8 cellular contexts compared by ENCODE assay signal in genomic region chr22:20319041-20319744, GRCh38. TPM values are rescaled to one million over a fixed set of nuclear protein-coding genes. Genes with fewer than 3 reads are reported as not detected.
DNase-seq lines count a peak whose midpoint lies in the region; ATAC-seq and TF ChIP-seq lines count a peak whose summit lies in the region.

No MANE protein-coding gene starts in this region.

- intact Hi-C loops in esophagus squamous epithelium (cut with DNase I), result no loop called here
- intact Hi-C loops in natural killer cell (cut with micrococcal nuclease), result no loop called here

- H3K9me3 ChIP-seq in esophagus squamous epithelium, result no peaks in the 10 kb centered on the region

- H3K27ac Mint-ChIP-seq in T-helper 1 cell treated with Interleukin-12 subunit alpha and Interleukin-12 subunit beta and Interleukin-4 antibody, amounts not matched to agents 30 μg/mL and 1 μg/mL, for 36 hours, result peak overlapping the region; percentile 77
- H3K27ac Mint-ChIP-seq in natural killer cell, result peak overlapping the region; percentile 72 to 87

- peak overlapping the region; percentile 84 to 97 (median 89) for H3K4me3 ChIP-seq in esophagus squamous epithelium

- peaks cover 15 to 51% (median 27%) of the 10 kb centered on the region in 3 donors for H3K4me1 ChIP-seq in esophagus squamous epithelium

- DNase-seq in NCI-H748 (lab: John Stamatoyannopoulos, UW; ENCODE audit: unreplicated experiment), result peak; percentile 4
- no peak for DNase-seq in NCI-H748 treated with DMSO at 0.1 percent for 48 hours (lab: John Stamatoyannopoulos, UW)
- DNase-seq in esophagus squamous epithelium (lab: John Stamatoyannopoulos, UW), result no peak
- DNase-seq in natural killer cell, result no peak
- DNase-seq in SHP77 (lab: John Stamatoyannopoulos, UW), result no peak

- no peaks in the 10 kb centered on the region for H3K9me3 Mint-ChIP-seq in T-helper 1 cell treated with Interleukin-12 subunit alpha and Interleukin-12 subunit beta and Interleukin-4 antibody, amounts not matched to agents 30 μg/mL and 1 μg/mL, for 36 hours
- H3K9me3 Mint-ChIP-seq in natural killer cell, result no peaks in the 10 kb centered on the region

- TF ChIP-seq CTCF in esophagus squamous epithelium (IDR thresholded peaks at IDR 0.05) (no peak), natural killer cell (IDR thresholded peaks at IDR 0.05) (no peak)

- no peak for TF ChIP-seq POLR2A in esophagus squamous epithelium (IDR thresholded peaks at IDR 0.05)

- 6 to 7% methylated on average over 15 to 17 of the region's 32 CpGs for whole genome bisulfite sequencing in esophagus squamous epithelium, 2 donors

- no peaks in the 10 kb centered on the region for H3K36me3 Mint-ChIP-seq in T-helper 1 cell treated with Interleukin-12 subunit alpha and Interleukin-12 subunit beta and Interleukin-4 antibody, amounts not matched to agents 30 μg/mL and 1 μg/mL, for 36 hours (ENCODE audit: low read depth)
- H3K36me3 Mint-ChIP-seq in natural killer cell, result no peaks in the 10 kb centered on the region

- peaks cover 0 to 14% (median 3%) of the 10 kb centered on the region in 3 donors for H3K36me3 ChIP-seq in esophagus squamous epithelium

- H3K27ac ChIP-seq in esophagus squamous epithelium, result peak overlapping the region; percentile 90 to 94 (median 90)

- H3K27me3 ChIP-seq in esophagus squamous epithelium, result no peaks in the 10 kb centered on the region

- peak overlapping the region; percentile 93 for H3K4me3 Mint-ChIP-seq in T-helper 1 cell treated with Interleukin-12 subunit alpha and Interleukin-12 subunit beta and Interleukin-4 antibody, amounts not matched to agents 30 μg/mL and 1 μg/mL, for 36 hours
- H3K4me3 Mint-ChIP-seq in natural killer cell, result peak overlapping the region; percentile 93

- peak; percentile 18 for ATAC-seq in HG02885 (IDR thresholded peaks at IDR 0.05; ENCODE audit: poor library complexity, unreplicated experiment)
- peak in 1 of 3 donors; percentile 8 for ATAC-seq in natural killer cell
- ATAC-seq in HG02623 (IDR thresholded peaks at IDR 0.05; ENCODE audit: unreplicated experiment), result no peak

- H3K4me1 Mint-ChIP-seq in T-helper 1 cell treated with Interleukin-12 subunit alpha and Interleukin-12 subunit beta and Interleukin-4 antibody, amounts not matched to agents 30 μg/mL and 1 μg/mL, for 36 hours (ENCODE audit: low read depth), result peaks cover 44% of the 10 kb centered on the region
- peaks cover 28 to 43% of the 10 kb centered on the region in 2 donors for H3K4me1 Mint-ChIP-seq in natural killer cell

- H3K27me3 Mint-ChIP-seq in T-helper 1 cell treated with Interleukin-12 subunit alpha and Interleukin-12 subunit beta and Interleukin-4 antibody, amounts not matched to agents 30 μg/mL and 1 μg/mL, for 36 hours (ENCODE audit: low read depth), result no peaks in the 10 kb centered on the region
- no peaks in the 10 kb centered on the region for H3K27me3 Mint-ChIP-seq in natural killer cell (ENCODE audit: low read depth in 2 of 2)

RNA-seq across cellular contexts. Expression of gene DGCR6L, which starts 0.7 kb away (rescaled TPM):
- 10 to 100 TPM; 35.7 to 56.2 (median 49.2) TPM for total RNA-seq in esophagus squamous epithelium
- total RNA-seq in natural killer cell, result 10 to 100 TPM; 20.3 to 34.3 (median 33.0) TPM

RNA-seq across cellular contexts. Expression of gene RTN4R, which starts 51.1 kb away (rescaled TPM):
- total RNA-seq in esophagus squamous epithelium, result 1 to 10 TPM in 3 of 4 donors, under 1 TPM in 1; 0.97 to 3.9 (median 2.5) TPM
- 1 to 10 TPM; 1.2 to 2.9 (median 1.6) TPM for total RNA-seq in natural killer cell
